Comparison of ENCODE assay signal across 8 cellular contexts in genomic region chr11:1852885-1853284, GRCh38. TPM values are rescaled to one million over a fixed set of nuclear protein-coding genes. Genes with fewer than 3 reads are reported as not detected.
DNase-seq lines count a peak whose midpoint lies in the region; ATAC-seq and TF ChIP-seq lines count a peak whose summit lies in the region.

Gene LSP1 (plus strand): TSS chr11:1853084. CDS start chr11:1853145, 61 bp downstream.

- no peaks in the 10 kb centered on the region for H3K9me3 Mint-ChIP-seq in neural crest cell

- no peaks in the 10 kb centered on the region for H3K4me1 Mint-ChIP-seq in neural crest cell

- TF ChIP-seq CTCF in GM12864 (IDR thresholded peaks at IDR 0.05; ENCODE audit: low read depth, low read length, missing control alignments) (no peak), neural crest cell (conservative IDR thresholded peaks at IDR 0.05) (no peak)

- H3K4me3 ChIP-seq in GM12864 (ENCODE audit: low read depth, low read length), result peak within 1 kb of the TSS; percentile 82

- no peaks in the 10 kb centered on the region for H3K27me3 Mint-ChIP-seq in neural crest cell (ENCODE audit: low read depth)

- no peak within 1 kb of the TSS for H3K4me3 Mint-ChIP-seq in neural crest cell

- peak; percentile 46 for ATAC-seq in HG02642 (IDR thresholded peaks at IDR 0.05; ENCODE audit: poor library complexity, unreplicated experiment)

- H3K36me3 Mint-ChIP-seq in neural crest cell (ENCODE audit: low read depth), result no peaks in the 10 kb centered on the region

- H3K27ac Mint-ChIP-seq in neural crest cell (ENCODE audit: unreplicated experiment), result peak within 1 kb of the TSS; percentile 71

- DNase-seq in GM12864 (ENCODE audit: low read depth) (peak; percentile 96), RPMI8226 (peak; percentile 91), neural crest cell (ENCODE audit: low read depth, low spot score) (no peak), ureter (ENCODE audit: low spot score) (no peak), HT-29 (ENCODE audit: low spot score) (no peak), SHP77 treated with DMSO at 0.1 percent for 48 hours (lab: John Stamatoyannopoulos, UW) (no peak)
- DNase-seq in activated naive CD4-positive, alpha-beta T cell (lab: John Stamatoyannopoulos, UW), result peak in 3 of 4 experiments; percentile 29 to 68 (median 59)

RNA-seq across cellular contexts. Expression of gene LSP1, which starts in this region (rescaled TPM):
- not detected in 2 replicates for total RNA-seq in neural crest cell
- 47.4 TPM for total RNA-seq in ureter
- 0.05 and 0.60 TPM in 2 replicates for total RNA-seq in HT-29 (2014; rRNA removed; shearing (Covaris generic))

Comparison
In these comparisons a context has a peak if more than half of its experiments do, and no peak if none do; other contexts are left out.
1. RNA of gene LSP1 (total RNA-seq): 47.4 TPM in ureter (single experiment); not detected in neural crest cell and 0.05 to 0.60 TPM in HT-29; every median in the first group is over 10 times any median in the second.
2. DNase-seq: peak in GM12864 (single experiment), RPMI8226 (single experiment) and activated naive CD4-positive, alpha-beta T cell (3 of 4); none in neural crest cell (single experiment), ureter (single experiment), HT-29 (single experiment) and SHP77 treated with DMSO at 0.1 percent for 48 hours (single experiment).